In genomic region chr19:2517881-2518601, GRCh38 we compare ENCODE assay signal across 1 cellular context.
TF ChIP-seq lines count a peak whose summit lies in the region.

No MANE protein-coding gene starts in this region.

TF ChIP-seq in HepG2, 621 proteins besides CTCF, POLR2A, EP300 and RAD21 (continued from another document):
- peak; percentile 75 for TF ChIP-seq PATZ1 (CRISPR knock-in tag; IDR thresholded peaks at IDR 0.05)
- TF ChIP-seq ZNF12 (CRISPR knock-in tag; IDR thresholded peaks at IDR 0.05): no peak
- no peak for TF ChIP-seq MYC (CRISPR knock-in tag; IDR thresholded peaks at IDR 0.05; ENCODE audit: borderline replicate concordance)
- no peak for TF ChIP-seq NONO (IDR thresholded peaks at IDR 0.05)
- TF ChIP-seq NONO (CRISPR knock-in tag; conservative IDR thresholded peaks at IDR 0.05): no peak
- no peak for TF ChIP-seq SSRP1 (CRISPR knock-in tag; IDR thresholded peaks at IDR 0.05)
- TF ChIP-seq TCF7 (IDR thresholded peaks at IDR 0.05; ENCODE audit: low read depth): peak; percentile 53; the same call in 1 of the 2 replicates
- peak; percentile 85 for TF ChIP-seq FOSL2 (CRISPR knock-in tag; IDR thresholded peaks at IDR 0.05)
- peak; percentile 95 for TF ChIP-seq HNRNPL (IDR thresholded peaks at IDR 0.05; ENCODE audit: low read depth, low read length)
- TF ChIP-seq ZNF670 (CRISPR knock-in tag; IDR thresholded peaks at IDR 0.05; ENCODE audit: borderline replicate concordance): no peak
